In the genomic region with DNA sequence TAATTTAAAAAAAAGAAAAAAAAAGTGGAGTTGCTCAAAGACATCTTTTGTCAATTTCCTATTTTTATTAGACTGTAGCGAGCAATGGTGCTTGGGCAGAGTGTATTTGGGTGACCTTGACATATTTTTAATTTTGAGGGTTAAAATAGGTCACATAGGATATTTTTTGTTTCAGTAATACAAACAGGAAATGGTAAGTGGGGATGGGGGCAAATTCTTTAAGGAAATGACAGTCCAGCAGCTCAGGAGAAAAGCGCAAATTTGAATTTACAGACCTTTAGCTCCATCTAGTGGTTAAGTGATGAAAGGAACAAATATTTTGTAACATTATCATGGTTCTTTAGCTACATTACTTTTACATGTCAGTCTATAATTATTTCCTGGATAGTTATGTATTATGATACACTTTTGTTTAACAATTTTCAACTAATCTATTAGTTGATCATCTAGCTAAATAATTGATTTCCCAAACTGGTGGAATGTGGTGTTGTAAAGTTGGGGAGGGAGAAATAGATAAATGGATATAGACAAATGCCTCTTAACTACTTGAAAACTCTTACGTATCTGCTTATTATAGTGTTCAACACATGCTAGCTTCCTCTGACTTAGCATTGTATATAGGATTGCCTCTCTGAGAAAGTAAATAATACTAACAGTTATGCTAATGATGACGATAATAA, we compare ENCODE assay signal across 7 cellular contexts.
A peak's percentile ranks its signal among the peaks of the same experiment; 100 is the strongest.
DNase-seq lines count a peak whose midpoint lies in the region; ATAC-seq and TF ChIP-seq lines count a peak whose summit lies in the region.

No MANE protein-coding gene starts in this region.

- POLR2A ChIA-PET in HEK293T (lab: Yijun Ruan, JAX): interaction anchor here (0.7 kb wide), 1 partner anchor 145 kb away, joined by 5 read pairs; no protein-coding TSS in a partner anchor

- H3K27me3 ChIP-seq in tibial artery: no peaks in the 10 kb centered on the region

- intact Hi-C loops in tibial artery (cut with DNase I; ENCODE audit: low total_unique reads): loop anchor here (5.0 kb wide), 2 partner anchors 147 to 547 kb away; no protein-coding TSS in a partner anchor

- peaks cover 0 to 20% (median 8%) of the 10 kb centered on the region in 4 donors for H3K4me1 ChIP-seq in tibial artery

- peak; percentile 69 for DNase-seq in EH (ENCODE audit: low read depth)
- DNase-seq in HEK293T (ENCODE audit: extremely low spot score): peak; percentile 60
- peak; percentile 38 for DNase-seq in NCI-H446 treated with DMSO at 0.1 percent for 48 hours (lab: John Stamatoyannopoulos, UW)
- peak; percentile 69 for DNase-seq in astrocyte of the hippocampus (ENCODE audit: low read depth, low spot score)
- DNase-seq in inferior parietal cortex (ENCODE audit: extremely low spot score): peak; percentile 81
- DNase-seq in tibial artery: no peak

- H3K27ac ChIP-seq in tibial artery: no peak overlapping the region

- ATAC-seq in HG03520 (IDR thresholded peaks at IDR 0.05; ENCODE audit: unreplicated experiment): no peak

- CTCF ChIA-PET in HEK293T (lab: Yijun Ruan, JAX): interaction anchor here (0.5 to 2.9 kb wide), 20 partner anchors 9 to 774 kb away, joined by 3 to 44 read pairs (median 3); a partner anchor contains a TSS

- TF ChIP-seq CTCF in tibial artery (IDR thresholded peaks at IDR 0.05): peak; percentile 66 to 88

- H3K36me3 ChIP-seq in tibial artery: no peaks in the 10 kb centered on the region

- no peaks in the 10 kb centered on the region for H3K9me3 ChIP-seq in tibial artery

- H3K4me3 ChIP-seq in tibial artery: no peak overlapping the region

TF ChIP-seq in HEK293T, 16 proteins besides CTCF, POLR2A, EP300 and RAD21:
- TF ChIP-seq ARNT (IDR thresholded peaks at IDR 0.05): no peak
- no peak for TF ChIP-seq TARDBP (IDR thresholded peaks at IDR 0.05)
- no peak for TF ChIP-seq SUZ12 (IDR thresholded peaks at IDR 0.05)
- no peak for TF ChIP-seq CTBP1 (IDR thresholded peaks at IDR 0.05; ENCODE audit: borderline replicate concordance)
- TF ChIP-seq FOXK2 (IDR thresholded peaks at IDR 0.05): no peak

Comparison
In these comparisons a context has a peak if more than half of its experiments do, and no peak if none do; other contexts are left out.
1. DNase-seq: peak in EH (single experiment), HEK293T (single experiment), NCI-H446 treated with DMSO at 0.1 percent for 48 hours (single experiment), astrocyte of the hippocampus (single experiment) and inferior parietal cortex (single experiment); none in tibial artery (0 of 2).